ENCODE assay signal across 25 cellular contexts in genomic region chr14:58367296-58367695, GRCh38. TPM values are rescaled to one million over a fixed set of nuclear protein-coding genes. Genes with fewer than 3 reads are reported as not detected.
"Had no signal": no experiment of that assay in that cellular context is flagged by ENCODE, and none has a peak within 500 bp of the region (broad histone marks: within the 10 kb centered on the region; RNA-seq: fewer than 3 reads in every experiment).

No MANE protein-coding gene starts in this region.

- H3K9me3 ChIP-seq: gastrocnemius medialis, heart left ventricle, right atrium auricular region, upper lobe of right lung had no signal

- H3K27ac Mint-ChIP-seq: activated naive CD4-positive, alpha-beta T cell treated with anti-CD3 and anti-CD28 coated beads, Interleukin-2, amount 50 U/mL, for 72 hours; activated T-cell treated with anti-CD3 and anti-CD28 coated beads, Interleukin-2, amount 50 U/mL, for 72 hours; T-helper 2 cell treated with Interferon-gamma antibody and Interleukin-4, amounts not matched to agents 5 μg/mL and 100 μg/mL, for 36 hours had no signal

- H3K27me3 Mint-ChIP-seq: memory B cell, naive B cell had no signal

- H3K4me1 ChIP-seq: gastrocnemius medialis, right atrium auricular region, upper lobe of right lung had no signal

- H3K4me3 ChIP-seq: coronary artery, gastrocnemius medialis, heart left ventricle, right atrium auricular region, upper lobe of right lung had no signal

- DNase-seq: activated CD4-positive, alpha-beta T cell treated with anti-CD3 and anti-CD28 coated beads for 48 hours; activated CD4-positive, CD25-positive, alpha-beta regulatory T cell; activated CD8-positive, alpha-beta memory T cell treated with anti-CD3 and anti-CD28 coated beads for 24 hours; activated gamma-delta T cell treated with Interleukin-2 at 50 U/mL for 16 hours; activated T-cell treated with anti-CD3 and anti-CD28 coated beads, Interleukin-2, amount 50 U/mL, for 72 hours; brain microvascular endothelial cell; central memory CD4-positive, alpha-beta T cell; kidney glomerular epithelial cell; naive B cell; stimulated activated CD4-positive, alpha-beta T cell treated with anti-CD3 and anti-CD28 coated beads, Interleukin-2, amount 100 ng/mL, for 24 hours; upper lobe of right lung had no signal

- H3K9me3 Mint-ChIP-seq: activated naive CD4-positive, alpha-beta T cell treated with anti-CD3 and anti-CD28 coated beads, Interleukin-2, amount 50 U/mL, for 72 hours; activated T-cell treated with anti-CD3 and anti-CD28 coated beads, Interleukin-2, amount 50 U/mL, for 72 hours; memory B cell; naive B cell; neural crest cell; T-helper 2 cell treated with Interferon-gamma antibody and Interleukin-4, amounts not matched to agents 5 μg/mL and 100 μg/mL, for 36 hours had no signal

- H3K4me1 Mint-ChIP-seq: memory B cell, neural crest cell had no signal

- ATAC-seq: activated naive CD4-positive, alpha-beta T cell treated with anti-CD3 and anti-CD28 coated beads, Interleukin-2, amount 50 U/mL, for 72 hours; activated T-cell treated with anti-CD3 and anti-CD28 coated beads, Interleukin-2, amount 50 U/mL, for 72 hours; gastrocnemius medialis; heart left ventricle; upper lobe of right lung had no signal

- H3K4me3 Mint-ChIP-seq: activated T-cell treated with anti-CD3 and anti-CD28 coated beads, Interleukin-2, amount 50 U/mL, for 72 hours; memory B cell; naive B cell; neural crest cell; T-helper 2 cell treated with Interferon-gamma antibody and Interleukin-4, amounts not matched to agents 5 μg/mL and 100 μg/mL, for 36 hours had no signal

- H3K27ac ChIP-seq: brain microvascular endothelial cell, coronary artery, gastrocnemius medialis, heart left ventricle, right atrium auricular region, upper lobe of right lung had no signal

- H3K27me3 ChIP-seq: brain microvascular endothelial cell, gastrocnemius medialis, heart left ventricle, right atrium auricular region, upper lobe of right lung had no signal

RNA-seq across cellular contexts. Expression of gene TOMM20L, which starts 28.4 kb away (rescaled TPM):
- total RNA-seq: activated naive CD4-positive, alpha-beta T cell treated with anti-CD3 and anti-CD28 coated beads, Interleukin-2, amount 50 U/mL, for 72 hours; activated T-cell treated with anti-CD3 and anti-CD28 coated beads, Interleukin-2, amount 50 U/mL, for 72 hours; gastrocnemius medialis; heart left ventricle; liver; omental fat pad; posterior vena cava; right atrium auricular region; skeletal muscle tissue; upper lobe of right lung had no signal
- polyA plus RNA-seq: esophagus, heart left ventricle, liver, thymus had no signal
